8 cellular contexts compared by ENCODE assay signal in genomic region chr5:138503487-138504270, GRCh38. TPM values are rescaled to one million over a fixed set of nuclear protein-coding genes. Genes with fewer than 3 reads are reported as not detected.
A peak's percentile ranks its signal among the peaks of the same experiment; 100 is the strongest.
DNase-seq lines count a peak whose midpoint lies in the region; ATAC-seq, FAIRE-seq and TF ChIP-seq lines count a peak whose summit lies in the region.

No MANE protein-coding gene starts in this region.

- H3K9me3 ChIP-seq in spleen = no peaks in the 10 kb centered on the region

- intact Hi-C loops in spleen (cut with DNase I; ENCODE audit: low total_unique reads) = loop anchor here (2.0 kb wide), 1 partner anchor 53 kb away; no protein-coding TSS in a partner anchor

- DNase-seq in NCI-H187 treated with DMSO at 0.1 percent for 48 hours (lab: John Stamatoyannopoulos, UW) (peak; percentile 3), NCI-H187 (lab: John Stamatoyannopoulos, UW) (no peak), HTR-8/SVneo (ENCODE audit: insufficient read length, low spot score) (peak; percentile 71), OCI-M1 (lab: John Stamatoyannopoulos, UW) (peak; percentile 76), caudate nucleus (lab: John Stamatoyannopoulos, UW) (peak in 35 of 61 donors; percentile 6 to 73 (median 31)), iris pigment epithelial cell (ENCODE audit: low read depth) (peak; percentile 64), spleen (no peak)

- H3K4me3 ChIP-seq in spleen = no peak overlapping the region

- no peaks in the 10 kb centered on the region for H3K4me1 ChIP-seq in spleen

- WGBS in spleen, 5 donors = 40 to 46% (median 42%) methylated on average over 6 of the region's 6 CpGs

- ATAC-seq in HG02678 (IDR thresholded peaks at IDR 0.05; ENCODE audit: unreplicated experiment) = no peak

- no peaks in the 10 kb centered on the region for H3K27me3 ChIP-seq in spleen (replicated peaks in 1 of 7)

- H3K36me3 ChIP-seq in spleen = peaks cover 0 to 37% (median 22%) of the 10 kb centered on the region in 6 donors

- TF ChIP-seq POLR2A in spleen (IDR thresholded peaks at IDR 0.05) = no peak

- peak; percentile 64 to 85 (median 77) for TF ChIP-seq CTCF in spleen (IDR thresholded peaks at IDR 0.05 in 8 of 11, conservative IDR thresholded peaks at IDR 0.05 in 3 of 11)

- no peak for FAIRE-seq in HTR-8/SVneo (lab: Jason Lieb, UNC)

- H3K27ac ChIP-seq in caudate nucleus (ENCODE audit: low read depth, low read length) = peak overlapping the region; percentile 32
- H3K27ac ChIP-seq in spleen = no peak overlapping the region

RNA-seq across cellular contexts. Expression of gene EGR1, which starts 38.4 kb away (rescaled TPM):
- 100 to 1,000 TPM in 2 of 7 donors, 10 to 100 TPM in 2, 1 to 10 TPM in 3; 2.8 to 138 (median 13.5) TPM for total RNA-seq in spleen
- polyA plus RNA-seq in spleen = 10 to 100 TPM in 1 of 3 donors, 1 to 10 TPM in 2; 2.7 to 11.7 (median 5.3) TPM

RNA-seq across cellular contexts. Expression of gene ETF1, which starts 39.4 kb away (rescaled TPM):
- total RNA-seq in spleen = 10 to 100 TPM; 42.7 to 78.8 (median 56.1) TPM
- 10 to 100 TPM; 21.3 to 35.4 (median 23.3) TPM for polyA plus RNA-seq in spleen

Comparison
In these comparisons a context has a peak if more than half of its experiments do, and no peak if none do; other contexts are left out.
1. DNase-seq: peak in NCI-H187 treated with DMSO at 0.1 percent for 48 hours (single experiment), HTR-8/SVneo (single experiment), OCI-M1 (single experiment), caudate nucleus (35 of 61) and iris pigment epithelial cell (single experiment); none in NCI-H187 (0 of 2) and spleen (single experiment).